Comparison of ENCODE assay signal across 8 cellular contexts in the genomic region with DNA sequence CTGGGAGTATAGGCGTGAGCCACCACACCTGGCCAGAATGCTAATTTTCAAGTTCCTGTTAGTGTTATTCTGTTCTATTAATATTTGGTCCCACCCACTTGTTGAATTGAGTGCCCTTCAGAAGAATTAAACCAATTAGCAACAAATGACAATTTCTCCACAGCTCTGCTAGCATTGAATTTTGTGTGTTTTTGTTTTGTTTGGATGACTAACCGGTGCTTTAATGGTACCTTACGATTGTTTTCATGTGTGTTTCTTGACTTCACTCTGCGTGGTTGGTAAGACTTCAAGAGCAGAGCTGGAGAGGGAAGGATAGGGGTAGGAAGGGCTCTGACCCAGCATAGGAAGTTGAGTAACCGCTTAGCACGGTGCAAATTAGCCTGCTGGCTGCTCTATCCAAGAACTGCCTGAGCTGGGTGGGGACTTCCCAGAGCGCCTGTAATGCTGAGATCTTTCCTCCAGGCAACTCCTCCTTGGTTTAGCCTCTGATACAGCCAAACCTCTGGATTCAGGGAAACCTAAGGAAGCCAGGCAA. TPM values are rescaled to one million over a fixed set of nuclear protein-coding genes. Genes with fewer than 3 reads are reported as not detected.
DNase-seq lines count a peak whose midpoint lies in the region; ATAC-seq and TF ChIP-seq lines count a peak whose summit lies in the region.

No MANE protein-coding gene starts in this region.

- 85% methylated on average over 7 of the region's 7 CpGs for WGBS in hepatocyte (ENCODE audit: low lambda C conversion rate, missing lambda C conversion rate)

- peaks cover 44% of the 10 kb centered on the region for H3K79me2 ChIP-seq in hepatocyte

- DNase-seq in activated CD4-positive, CD25-positive, alpha-beta regulatory T cell (lab: John Stamatoyannopoulos, UW): no peak
- DNase-seq in SIG-M5 treated with dmso at 0.1 percent for 504 hours (lab: John Stamatoyannopoulos, UW; ENCODE audit: unreplicated experiment) (peak; percentile 96), astrocyte of the hippocampus (ENCODE audit: low read depth, low spot score) (peak; percentile 81), hepatocyte (ENCODE audit: low spot score) (peak; percentile 61), smooth muscle cell of the brain vasculature (ENCODE audit: low read depth, low spot score) (peak; percentile 41), NCI-H1694 treated with DMSO at 0.1 percent for 48 hours (lab: John Stamatoyannopoulos, UW) (no peak)

- H3K4me2 ChIP-seq in hepatocyte: no peak overlapping the region

- no peaks in the 10 kb centered on the region for H3K9me2 ChIP-seq in hepatocyte (replicated peaks; ENCODE audit: insufficient read depth)

- no peaks in the 10 kb centered on the region for H3K36me3 ChIP-seq in hepatocyte (replicated peaks; ENCODE audit: insufficient read depth, low read depth)

- H3K4me3 ChIP-seq in hepatocyte: no peak overlapping the region

- no peaks in the 10 kb centered on the region for H3K27me3 ChIP-seq in hepatocyte

- H3K27ac ChIP-seq in hepatocyte: peak overlapping the region; percentile 76

- peaks cover 18% of the 10 kb centered on the region for H3K4me1 ChIP-seq in hepatocyte (ENCODE audit: insufficient read depth)

- no peak for TF ChIP-seq CTCF in hepatocyte (IDR thresholded peaks at IDR 0.05; ENCODE audit: poor library complexity)

- H3K9me3 ChIP-seq in hepatocyte (ENCODE audit: low read depth): no peaks in the 10 kb centered on the region

- ATAC-seq in activated CD4-positive, CD25-positive, alpha-beta regulatory T cell treated with anti-CD3 and anti-CD28 coated beads, Interleukin-2, amount 50 U/mL, for 24 hours: peak; percentile 8 to 16
- ATAC-seq in GM18907 (IDR thresholded peaks at IDR 0.05; ENCODE audit: unreplicated experiment): no peak

- no peak overlapping the region for H2AFZ ChIP-seq in hepatocyte

- H4K20me1 ChIP-seq in hepatocyte (ENCODE audit: insufficient read depth, poor library complexity, severe bottlenecking): no peaks in the 10 kb centered on the region

RNA-seq across cellular contexts. Expression of a gene that starts 4.6 kb away (rescaled TPM):
- 139 and 153 TPM in 2 replicates for total RNA-seq in hepatocyte
- 199 and 205 TPM in 2 replicates for polyA plus RNA-seq in hepatocyte

RNA-seq across cellular contexts. Expression of a gene that starts 29.3 kb away (rescaled TPM):
- total RNA-seq in hepatocyte: 93.9 and 110 TPM in 2 replicates
- 52.6 and 76.5 TPM in 2 replicates for polyA plus RNA-seq in hepatocyte

RNA-seq across cellular contexts. Expression of a gene that starts 29.7 kb away (rescaled TPM):
- total RNA-seq in hepatocyte: 77.5 and 87.7 TPM in 2 replicates
- polyA plus RNA-seq in hepatocyte: 233 and 235 TPM in 2 replicates

RNA-seq across cellular contexts. Expression of a gene that starts 53.4 kb away (rescaled TPM):
- total RNA-seq in hepatocyte: 158 and 166 TPM in 2 replicates
- 190 and 194 TPM in 2 replicates for polyA plus RNA-seq in hepatocyte

RNA-seq across cellular contexts. Expression of a gene that starts 59.5 kb away (rescaled TPM):
- 9.2 and 11.3 TPM in 2 replicates for total RNA-seq in hepatocyte
- 7.0 and 10.8 TPM in 2 replicates for polyA plus RNA-seq in hepatocyte

Comparison
In these comparisons a context has a peak if more than half of its experiments do, and no peak if none do; other contexts are left out.
1. DNase-seq: peak in SIG-M5 treated with dmso at 0.1 percent for 504 hours (single experiment), astrocyte of the hippocampus (single experiment), hepatocyte (single experiment) and smooth muscle cell of the brain vasculature (single experiment); none in activated CD4-positive, CD25-positive, alpha-beta regulatory T cell (0 of 4) and NCI-H1694 treated with DMSO at 0.1 percent for 48 hours (single experiment).